ENCODE assay signal across 10 cellular contexts in genomic region chrX:1451251-1451675, GRCh38. TPM values are rescaled to one million over a fixed set of nuclear protein-coding genes. Genes with fewer than 3 reads are reported as not detected.
DNase-seq lines count a peak whose midpoint lies in the region; ATAC-seq and TF ChIP-seq lines count a peak whose summit lies in the region.
"Had no signal": no experiment of that assay in that cellular context is flagged by ENCODE, and none has a peak within 500 bp of the region (broad histone marks: within the 10 kb centered on the region; RNA-seq: fewer than 3 reads in every experiment).

No MANE protein-coding gene starts in this region.

- in situ Hi-C loops in transverse colon (cut with MboI; ENCODE audit: low pct_ligation_motif_present in 1 of 4, low pct_unique_long_range_greater_than_20kb in 1 of 4, low sequenced_read_pairs in 3 of 4): loop anchor here in 3 of 4 donors (10.0 to 25.0 kb wide), 3 partner anchors 136 to 1161 kb away; partner anchors contain the start of gene AKAP17A (in 2 of the 3)

- H3K27me3 ChIP-seq in fibroblast of lung (ENCODE audit: control insufficient read depth, insufficient read depth, low read length): no peaks in the 10 kb centered on the region
- no peaks in the 10 kb centered on the region for H3K27me3 ChIP-seq in body of pancreas
- H3K27me3 ChIP-seq in transverse colon: no peaks in the 10 kb centered on the region

- no peak for TF ChIP-seq EP300 in transverse colon (IDR thresholded peaks at IDR 0.05; ENCODE audit: low read depth)

- H3K27ac Mint-ChIP-seq in activated CD4-positive, alpha-beta T cell treated with anti-CD3 and anti-CD28 coated beads, Interleukin-2, amount 10 ng/mL, durations not matched to agents 24 days and 14 days: no peak overlapping the region

- peaks cover 22% of the 10 kb centered on the region for H3K79me2 ChIP-seq in fibroblast of lung (ENCODE audit: control insufficient read depth, insufficient read depth, low read length)

- H3K4me2 ChIP-seq in fibroblast of lung (ENCODE audit: extremely low read depth, insufficient read depth, low read length): peak overlapping the region; percentile 25

- H3K4me3 ChIP-seq in SK-N-MC (peak overlapping the region; percentile 88), fibroblast of lung (replicated peaks in 1 of 4; ENCODE audit: control extremely low read depth in 1 of 4, insufficient read depth in 1 of 4, low read depth in 3 of 4, low read length in 4 of 4) (peak overlapping the region in 1 of 4 experiments; percentile 84), skeletal muscle cell (ENCODE audit: low read depth, low read length) (peak overlapping the region; percentile 99), body of pancreas (no peak overlapping the region), transverse colon (peak overlapping the region in 1 of 4 donors; percentile 77)

- peaks cover 17% of the 10 kb centered on the region for H3K4me1 Mint-ChIP-seq in activated CD4-positive, alpha-beta T cell treated with anti-CD3 and anti-CD28 coated beads, Interleukin-2, amount 10 ng/mL, durations not matched to agents 24 days and 14 days

- no peak overlapping the region for H2AFZ ChIP-seq in fibroblast of lung (ENCODE audit: low read length)

- H3K36me3 Mint-ChIP-seq in activated CD4-positive, alpha-beta T cell treated with anti-CD3 and anti-CD28 coated beads, Interleukin-2, amount 10 ng/mL, durations not matched to agents 24 days and 14 days (ENCODE audit: low read depth): peaks cover 40% of the 10 kb centered on the region

- intact Hi-C loops in activated CD4-positive, alpha-beta T cell treated with anti-CD3 and anti-CD28 coated beads, Interleukin-2, amount 10 ng/mL, durations not matched to agents 24 days and 14 days (cut with micrococcal nuclease): loop anchor here (5.0 kb wide), 1 partner anchor 1246 kb away; no protein-coding TSS in a partner anchor
- intact Hi-C loops in body of pancreas (cut with DNase I) (no loop called here), transverse colon (cut with DNase I; ENCODE audit: low total_unique reads) (loop anchor here (5.0 to 10.0 kb wide), 2 partner anchors 126 to 1144 kb away; no protein-coding TSS in a partner anchor)

- H3K9ac ChIP-seq in SK-N-MC (ENCODE audit: insufficient read length) (no peak overlapping the region), fibroblast of lung (ENCODE audit: insufficient read depth, low read length) (no peak overlapping the region)

- H3K9me3 ChIP-seq in SK-N-MC (ENCODE audit: low read depth, low read length) (no peaks in the 10 kb centered on the region), fibroblast of lung (ENCODE audit: control insufficient read depth, insufficient read depth, low read depth, low read length) (no peaks in the 10 kb centered on the region), body of pancreas (no peaks in the 10 kb centered on the region), transverse colon (no peaks in the 10 kb centered on the region)

- H3K36me3 ChIP-seq in SK-N-MC (ENCODE audit: insufficient read depth, low read length): no peaks in the 10 kb centered on the region; the same call in 1 of the 2 replicates
- H3K36me3 ChIP-seq in fibroblast of lung (ENCODE audit: control insufficient read depth, insufficient read depth, low read length): no peaks in the 10 kb centered on the region
- H3K36me3 ChIP-seq in body of pancreas (replicated peaks in 1 of 2; ENCODE audit: insufficient read depth in 1 of 2, low read depth in 2 of 2): no peaks in the 10 kb centered on the region
- H3K36me3 ChIP-seq in transverse colon: no peaks in the 10 kb centered on the region

- H3K27ac ChIP-seq in SK-N-MC: no peak overlapping the region
- H3K27ac ChIP-seq in fibroblast of lung (ENCODE audit: insufficient read depth, low read length): no peak overlapping the region
- no peak overlapping the region for H3K27ac ChIP-seq in body of pancreas
- H3K27ac ChIP-seq in transverse colon: no peak overlapping the region

- peak; percentile 60 for DNase-seq in activated CD4-positive, alpha-beta T cell treated with anti-CD3 and anti-CD28 coated beads, Interleukin-2, amount 10 ng/mL, durations not matched to agents 24 days and 14 days
- DNase-seq in activated CD4-positive, alpha-beta T cell treated with anti-CD3 and anti-CD28 coated beads, Interleukin-2, amount 50 U/mL, for 1 hour: no peak
- DNase-seq in SK-N-MC (ENCODE audit: low read depth, low spot score): no peak
- DNase-seq in fibroblast of lung (ENCODE audit: low read depth in 2 of 2): no peak
- DNase-seq in skeletal muscle cell (ENCODE audit: low read depth): no peak
- DNase-seq in body of pancreas: no peak
- DNase-seq in transverse colon: no peak
- DNase-seq: AML-193, NCI-H1930 had no signal

- H3K9me3 Mint-ChIP-seq in activated CD4-positive, alpha-beta T cell treated with anti-CD3 and anti-CD28 coated beads, Interleukin-2, amount 10 ng/mL, durations not matched to agents 24 days and 14 days: peaks cover 34% of the 10 kb centered on the region

- H4K20me1 ChIP-seq in fibroblast of lung (ENCODE audit: control insufficient read depth, extremely low read depth, insufficient read depth, low read length): no peaks in the 10 kb centered on the region

- ATAC-seq in body of pancreas: no peak
- ATAC-seq in HG02763 (IDR thresholded peaks at IDR 0.05; ENCODE audit: unreplicated experiment): no peak

- 69 to 76% methylated on average over 6 of the region's 6 CpGs for WGBS in body of pancreas, 2 donors
- 78 to 87% methylated on average over 3 to 6 of the region's 6 CpGs for WGBS in transverse colon (ENCODE audit: low coverage in 1 of 2), 2 donors

- TF ChIP-seq CTCF in fibroblast of lung (conservative IDR thresholded peaks at IDR 0.05 in 1 of 2, IDR thresholded peaks at IDR 0.05 in 1 of 2; ENCODE audit: low read depth in 1 of 2, low read length in 2 of 2) (no peak), body of pancreas (IDR thresholded peaks at IDR 0.05) (no peak), transverse colon (IDR thresholded peaks at IDR 0.05) (no peak)

- no peaks in the 10 kb centered on the region for H3K27me3 Mint-ChIP-seq in activated CD4-positive, alpha-beta T cell treated with anti-CD3 and anti-CD28 coated beads, Interleukin-2, amount 10 ng/mL, durations not matched to agents 24 days and 14 days

- H3K4me3 Mint-ChIP-seq in activated CD4-positive, alpha-beta T cell treated with anti-CD3 and anti-CD28 coated beads, Interleukin-2, amount 10 ng/mL, durations not matched to agents 24 days and 14 days: peak overlapping the region; percentile 84

- TF ChIP-seq POLR2A in body of pancreas (IDR thresholded peaks at IDR 0.05): no peak
- no peak for TF ChIP-seq POLR2A in transverse colon (IDR thresholded peaks at IDR 0.05)

- no peaks in the 10 kb centered on the region for H3K4me1 ChIP-seq in fibroblast of lung (ENCODE audit: control insufficient read depth, extremely low read depth, insufficient read depth, low read length)
- peaks cover 18% of the 10 kb centered on the region for H3K4me1 ChIP-seq in body of pancreas
- H3K4me1 ChIP-seq in transverse colon: peaks cover 9 to 25% (median 18%) of the 10 kb centered on the region in 4 donors

RNA-seq across cellular contexts. Expression of gene ASMTL, which starts 1.4 kb away (rescaled TPM):
- 44.5 and 46.6 TPM in 2 replicates for total RNA-seq in activated CD4-positive, alpha-beta T cell treated with anti-CD3 and anti-CD28 coated beads, Interleukin-2, amount 10 ng/mL, durations not matched to agents 24 days and 14 days
- total RNA-seq in fibroblast of lung (11.0 and 12.9 TPM in 2 replicates), body of pancreas (10 to 100 TPM; 16.5 to 18.9 TPM), transverse colon (10 to 100 TPM in 3 of 4 donors, 1 to 10 TPM in 1; 3.4 to 20.3 (median 18.4) TPM)
- polyA plus RNA-seq in fibroblast of lung: 17.7 and 19.8 TPM in 2 replicates
- polyA plus RNA-seq in fibroblast of lung (2012): 29.7 and 31.9 TPM in 2 replicates
- polyA minus RNA-seq in fibroblast of lung (ENCODE audit: low replicate concordance): 21.6 and 21.9 TPM in 2 replicates

RNA-seq across cellular contexts. Expression of gene SLC25A6, which starts 59.4 kb away (rescaled TPM):
- total RNA-seq in activated CD4-positive, alpha-beta T cell treated with anti-CD3 and anti-CD28 coated beads, Interleukin-2, amount 10 ng/mL, durations not matched to agents 24 days and 14 days: 302 and 306 TPM in 2 replicates
- 158 and 194 TPM in 2 replicates for total RNA-seq in fibroblast of lung
- polyA plus RNA-seq in fibroblast of lung: 220 and 228 TPM in 2 replicates
- polyA plus RNA-seq in fibroblast of lung (2012): 464 and 513 TPM in 2 replicates
- polyA minus RNA-seq in fibroblast of lung (ENCODE audit: low replicate concordance): 150 and 196 TPM in 2 replicates
- total RNA-seq in body of pancreas: 100 to 1,000 TPM; 180 to 338 TPM
- total RNA-seq in transverse colon: 100 to 1,000 TPM; 473 to 699 (median 574) TPM

Comparison
In these comparisons a context has a peak if more than half of its experiments do, and no peak if none do; other contexts are left out.
1. H3K4me3 ChIP-seq: peak in SK-N-MC (single experiment) and skeletal muscle cell (single experiment); none in body of pancreas (0 of 2).